In the genomic region with DNA sequence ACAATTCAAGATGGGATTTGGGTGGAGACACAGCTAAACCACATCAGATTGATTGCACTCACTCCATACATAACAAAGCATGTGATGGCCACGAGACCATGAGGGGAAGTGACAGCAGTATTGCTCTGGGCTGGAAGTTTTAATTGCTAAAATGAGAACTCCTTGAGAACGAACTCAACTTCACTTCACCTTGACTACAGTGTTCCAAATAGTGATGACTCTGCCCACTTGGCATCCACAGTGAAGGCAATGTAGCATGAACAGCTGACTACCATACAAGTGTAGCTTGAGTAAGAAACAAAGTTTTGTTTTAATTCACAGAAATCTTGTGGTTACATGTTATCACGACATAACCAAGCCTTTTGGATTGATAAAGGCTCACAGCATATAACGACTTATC, we compare ENCODE assay signal across 34 cellular contexts. TPM values are rescaled to one million over a fixed set of nuclear protein-coding genes. Genes with fewer than 3 reads are reported as not detected.
"Had no signal": no experiment of that assay in that cellular context is flagged by ENCODE, and none has a peak within 500 bp of the region (broad histone marks: within the 10 kb centered on the region; RNA-seq: fewer than 3 reads in every experiment).

No MANE protein-coding gene starts in this region.

- DNase-seq: dermis blood vessel endothelial cell; effector memory CD8-positive, alpha-beta T cell; foreskin melanocyte; glutamatergic neuron; heart right ventricle; hypothalamus; immature natural killer cell; islet precursor cell; left cardiac atrium; left lung; mesendoderm; midbrain; naive thymus-derived CD4-positive, alpha-beta T cell; right cardiac atrium; sigmoid colon; stimulated activated CD4-positive, alpha-beta T cell treated with anti-CD3 and anti-CD28 coated beads, Interleukin-2, amount 100 ng/mL, for 24 hours; stimulated activated CD4-positive, alpha-beta T cell treated with anti-CD3 and anti-CD28 coated beads, Interleukin-4, amount 100 ng/mL, for 24 hours; stimulated activated naive CD4-positive, alpha-beta T cell treated with Interleukin-2 at 50 U/mL for 16 hours; trophoblast cell had no signal

- ATAC-seq: effector memory CD8-positive, alpha-beta T cell; heart right ventricle; left cardiac atrium; left lung; naive thymus-derived CD4-positive, alpha-beta T cell; stimulated activated effector memory CD8-positive, alpha-beta T cell treated with anti-CD3 and anti-CD28 coated beads, Interleukin-12 subunit alpha, Interleukin-12 subunit beta, amount 100 ng/mL, for 72 hours had no signal

RNA-seq across cellular contexts. Expression of a gene that starts 0.7 kb away (rescaled TPM):
- total RNA-seq: dermis blood vessel endothelial cell; esophagus muscularis mucosa; fibroblast of lung; heart right ventricle; left cardiac atrium; left lung; lung microvascular endothelial cell; mucosa of gallbladder; naive thymus-derived CD4-positive, alpha-beta T cell; osteoblast; progenitor cell of endocrine pancreas; right cardiac atrium; sigmoid colon; skeletal muscle tissue; stomach; subcutaneous adipose tissue; temporal lobe; thyroid gland; ureter had no signal

RNA-seq across cellular contexts. Expression of a gene that starts 23.8 kb away (rescaled TPM):
- total RNA-seq: dermis blood vessel endothelial cell; esophagus muscularis mucosa; fibroblast of lung; left cardiac atrium; left lung; lower leg skin; lung microvascular endothelial cell; mucosa of gallbladder; naive thymus-derived CD4-positive, alpha-beta T cell; osteoblast; progenitor cell of endocrine pancreas; sigmoid colon; skeletal muscle tissue; stomach; subcutaneous adipose tissue; temporal lobe; thyroid gland; ureter; vagina had no signal

RNA-seq across cellular contexts. Expression of a gene that starts 42.9 kb away (rescaled TPM):
- total RNA-seq: dermis blood vessel endothelial cell; esophagus muscularis mucosa; fibroblast of lung; heart right ventricle; left cardiac atrium; left lung; lower leg skin; lung microvascular endothelial cell; mucosa of gallbladder; naive thymus-derived CD4-positive, alpha-beta T cell; osteoblast; progenitor cell of endocrine pancreas; right cardiac atrium; skeletal muscle tissue; temporal lobe; thyroid gland; ureter; vagina had no signal
